ENCODE assay signal across 19 cellular contexts in genomic region chr5:160726721-160727120, GRCh38.
"Had no signal": no experiment of that assay in that cellular context is flagged by ENCODE, and none has a peak within 500 bp of the region (broad histone marks: within the 10 kb centered on the region; RNA-seq: fewer than 3 reads in every experiment).

No MANE protein-coding gene starts in this region.

- H3K27ac ChIP-seq: SJSA1, SK-N-MC had no signal

- DNase-seq: KBM-7, MG63, NCI-H1092, NCI-H1105 treated with DMSO at 0.1 percent for 48 hours, NCI-H1417 treated with DMSO at 0.1 percent for 48 hours, NCI-H187, NCI-H2029, NCI-H2081 treated with DMSO at 0.1 percent for 48 hours, NCI-H2171, NCI-H226, NCI-H446, NCI-H510A, NCI-H524 treated with DMSO at 0.1 percent for 48 hours, NCI-H774, Right ventricle myocardium superior, RPMI8226, SIG-M5 had no signal

- H3K9me3 ChIP-seq: MG63, SJSA1 had no signal

- H3K4me1 ChIP-seq: SJSA1 had no signal

- H3K36me3 ChIP-seq: MG63, SJSA1 had no signal

- H3K27me3 ChIP-seq: MG63, SJSA1 had no signal

- H3K4me3 ChIP-seq: MG63, SJSA1, SK-N-MC had no signal
